ENCODE assay signal across 27 cellular contexts in the genomic region with DNA sequence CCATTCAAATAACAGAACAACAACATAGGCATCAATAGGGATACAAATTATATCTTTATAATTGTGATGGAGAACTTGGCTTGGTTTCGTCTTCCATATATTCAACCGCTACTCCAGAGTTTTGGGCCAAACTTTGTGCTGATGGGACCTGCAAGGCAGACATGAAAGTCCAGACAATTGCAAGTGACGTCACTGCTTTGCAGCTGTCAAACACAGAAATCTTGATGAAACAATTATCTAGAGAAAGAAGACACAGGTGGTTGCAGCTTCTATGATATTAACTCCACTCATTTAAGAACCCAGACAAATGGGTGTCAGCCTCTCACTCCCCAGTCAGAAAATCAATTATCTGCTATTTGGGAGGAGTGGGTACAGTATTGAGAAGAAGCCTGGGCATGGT.
"Had no signal": no experiment of that assay in that cellular context is flagged by ENCODE, and none has a peak within 500 bp of the region (broad histone marks: within the 10 kb centered on the region; RNA-seq: fewer than 3 reads in every experiment).

No MANE protein-coding gene starts in this region.

- H3K27ac ChIP-seq: stomach, suprapubic skin, testis, thoracic aorta, thyroid gland, tibial artery, tibial nerve, transverse colon, upper lobe of left lung, upper lobe of right lung, uterus, vagina had no signal

- H3K27me3 ChIP-seq: stomach, suprapubic skin, testis, thyroid gland, tibial artery, tibial nerve, transverse colon, upper lobe of left lung, upper lobe of right lung, uterus, vagina had no signal

- H3K4me3 ChIP-seq: stomach, suprapubic skin, testis, thoracic aorta, thyroid gland, tibial artery, tibial nerve, transverse colon, upper lobe of left lung, upper lobe of right lung, uterus, vagina had no signal

- H3K36me3 ChIP-seq: stomach, suprapubic skin, thoracic aorta, thyroid gland, tibial artery, tibial nerve, transverse colon, upper lobe of left lung, upper lobe of right lung, uterus, vagina had no signal

- H3K4me1 ChIP-seq: stomach, suprapubic skin, testis, thyroid gland, tibial artery, tibial nerve, transverse colon, upper lobe of left lung, upper lobe of right lung, uterus, vagina had no signal

- ATAC-seq: stimulated activated effector memory CD8-positive, alpha-beta T cell treated with anti-CD3 and anti-CD28 coated beads, Interleukin-12 subunit alpha, Interleukin-12 subunit beta, amount 100 ng/mL, for 72 hours; stimulated activated memory B cell treated with anti-CD40 and anti-IgM and Interleukin-4, amounts not matched to agents 10 μg/mL and 1 μg/mL and 100 μg/mL, for 72 hours; stimulated activated naive B cell treated with anti-CD40 and anti-IgM and Interleukin-4, amounts not matched to agents 10 μg/mL and 1 μg/mL and 100 μg/mL, for 72 hours; stimulated activated naive CD8-positive, alpha-beta T cell treated with anti-CD3 and anti-CD28 coated beads, Interleukin-15, amount 100 ng/mL, for 72 hours; stimulated activated naive CD8-positive, alpha-beta T cell treated with anti-CD3 and anti-CD28 coated beads, Interleukin-15, Interleukin-2, amounts not matched to agents 100 U/mL and 50 U/mL, for 24 hours; upper lobe of right lung had no signal

- FAIRE-seq: urothelium cell line had no signal

- H3K9me3 ChIP-seq: suprapubic skin, thoracic aorta, thyroid gland, tibial artery, transverse colon, upper lobe of left lung, upper lobe of right lung, uterus, vagina had no signal

- DNase-seq: stimulated activated CD4-positive, alpha-beta T cell treated with anti-CD3 and anti-CD28 coated beads, Interleukin-2, amount 100 ng/mL, for 48 hours; stimulated activated CD4-positive, alpha-beta T cell treated with anti-CD3 and anti-CD28 coated beads, Interleukin-4, amount 100 ng/mL, for 1 hour; stimulated activated CD4-positive, alpha-beta T cell treated with anti-CD3 and anti-CD28 coated beads, Interleukin-4, amount 100 ng/mL, for 24 hours; stimulated activated CD4-positive, alpha-beta T cell treated with anti-CD3 and anti-CD28 coated beads, Interleukin-4, amount 100 ng/mL, for 4 hours; stimulated activated CD8-positive, alpha-beta memory T cell treated with anti-CD3 and anti-CD28 coated beads, Interleukin-4, amount 100 ng/mL, for 48 hours; stimulated activated naive B cell treated with anti-CD40 and anti-IgM and Interleukin-4, amounts not matched to agents 10 μg/mL and 1 μg/mL and 100 μg/mL, for 72 hours; stimulated activated naive CD4-positive, alpha-beta T cell; stimulated activated naive CD4-positive, alpha-beta T cell treated with Interleukin-2 at 50 U/mL for 16 hours; stimulated activated naive CD8-positive, alpha-beta T cell treated with anti-CD3 and anti-CD28 coated beads, Interleukin-15, amount 100 ng/mL, for 72 hours; stimulated activated naive CD8-positive, alpha-beta T cell treated with anti-CD3 and anti-CD28 coated beads, Interleukin-15, Interleukin-2, amounts not matched to agents 100 U/mL and 50 U/mL, for 24 hours; stomach; substantia nigra; testis; thyroid gland; tibial artery; transverse colon; trophoblast cell; upper lobe of left lung; upper lobe of right lung; uterus had no signal
